In genomic region chr7:107398161-107398560, GRCh38 we compare ENCODE assay signal across 23 cellular contexts.
"Had no signal": no experiment of that assay in that cellular context is flagged by ENCODE, and none has a peak within 500 bp of the region (broad histone marks: within the 10 kb centered on the region; RNA-seq: fewer than 3 reads in every experiment).

No MANE protein-coding gene starts in this region.

- H3K4me1 ChIP-seq: colonic mucosa, esophagus squamous epithelium, parathyroid adenoma, right atrium auricular region, stomach had no signal

- H3K9ac ChIP-seq: parathyroid adenoma had no signal

- H3K36me3 ChIP-seq: colonic mucosa, right atrium auricular region, thyroid gland had no signal

- H3K27ac ChIP-seq: colonic mucosa, esophagus squamous epithelium, parathyroid adenoma, right atrium auricular region, stomach, thyroid gland had no signal

- H3K4me3 ChIP-seq: colonic mucosa, esophagus squamous epithelium, lung, mucosa of descending colon, right atrium auricular region, smooth muscle cell, stomach, thyroid gland had no signal

- H3K4me2 ChIP-seq: smooth muscle cell had no signal

- DNase-seq: colonic mucosa; effector CD8-positive, alpha-beta T cell; endodermal cell; erythroblast; esophagus squamous epithelium; foreskin melanocyte; glutamatergic neuron; hypothalamus; immature natural killer cell; islet precursor cell; mucosa of descending colon; naive B cell; stimulated activated CD4-positive, alpha-beta T cell treated with anti-CD3 and anti-CD28 coated beads, Interleukin-12 subunit alpha, Interleukin-12 subunit beta, amount 100 ng/mL, for 4 hours; stimulated activated CD4-positive, alpha-beta T cell treated with anti-CD3 and anti-CD28 coated beads, Interleukin-1b, Interleukin-23, amount 100 ng/mL, for 48 hours; stimulated activated CD4-positive, alpha-beta T cell treated with anti-CD3 and anti-CD28 coated beads, Interleukin-4, amount 100 ng/mL, for 1 hour; stimulated activated naive CD4-positive, alpha-beta T cell treated with Interleukin-2 at 50 U/mL for 16 hours; stomach; thyroid gland; trophoblast cell had no signal

- H2AFZ ChIP-seq: parathyroid adenoma had no signal

- H3K27me3 ChIP-seq: colonic mucosa, esophagus squamous epithelium, right atrium auricular region, stomach, thyroid gland had no signal

- H3K9me3 ChIP-seq: colonic mucosa, esophagus squamous epithelium, mucosa of descending colon, right atrium auricular region, stomach, thyroid gland had no signal
